In the genomic region with DNA sequence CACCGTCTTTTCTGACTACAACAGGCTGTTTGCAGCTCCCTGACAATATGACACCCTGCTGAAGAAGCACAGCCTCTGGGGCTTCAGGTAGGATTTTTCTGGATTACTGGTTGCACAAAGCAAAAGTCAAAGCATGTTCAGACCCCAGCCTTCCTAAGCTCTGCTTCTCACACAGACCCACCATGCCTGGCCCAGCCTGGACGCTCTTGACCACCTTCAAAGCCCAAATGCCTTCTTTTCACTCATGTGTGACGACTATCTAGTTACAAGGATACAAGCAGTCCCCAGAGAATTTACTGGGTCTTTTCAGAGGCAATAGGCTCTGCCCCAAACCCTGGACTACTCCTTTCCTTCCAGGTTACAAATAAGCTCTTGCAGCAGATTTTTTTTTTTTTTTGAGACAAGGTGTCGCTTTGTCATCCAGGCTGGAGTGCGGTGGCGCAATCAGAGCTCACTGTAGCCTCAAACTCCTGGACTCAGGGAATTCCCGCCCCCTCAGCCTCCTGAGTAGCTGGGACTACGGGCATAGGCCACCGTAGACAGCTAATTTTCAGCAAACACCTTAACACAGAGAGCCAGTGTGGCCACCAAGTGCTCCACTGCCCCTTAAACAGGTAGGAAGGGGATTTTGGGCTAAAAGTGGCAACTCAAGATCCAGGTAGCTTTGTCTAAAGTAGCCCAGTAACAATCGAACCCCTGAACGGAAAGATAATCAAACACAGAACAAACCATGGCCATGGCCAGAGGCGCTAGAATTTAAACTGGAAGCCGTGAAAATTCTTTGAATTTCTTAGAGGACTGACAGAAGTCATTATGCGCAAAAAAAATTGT, we compare ENCODE assay signal across 9 cellular contexts. TPM values are rescaled to one million over a fixed set of nuclear protein-coding genes. Genes with fewer than 3 reads are reported as not detected.
A peak's percentile ranks its signal among the peaks of the same experiment; 100 is the strongest.
DNase-seq lines count a peak whose midpoint lies in the region; ATAC-seq and TF ChIP-seq lines count a peak whose summit lies in the region.
"Had no signal": no experiment of that assay in that cellular context is flagged by ENCODE, and none has a peak within 500 bp of the region (broad histone marks: within the 10 kb centered on the region; RNA-seq: fewer than 3 reads in every experiment).

No MANE protein-coding gene starts in this region.

- peak; percentile 23 for DNase-seq in NCI-H345 (lab: John Stamatoyannopoulos, UW)
- DNase-seq in NCI-H345 treated with DMSO at 0.1 percent for 48 hours (lab: John Stamatoyannopoulos, UW; ENCODE audit: unreplicated experiment), result no peak
- peak; percentile 75 for DNase-seq in colonic mucosa
- DNase-seq in right lobe of liver, result peak; percentile 58 to 77 (median 71)
- no peak for DNase-seq in tibial artery
- no peak for DNase-seq in 8988T
- DNase-seq in hepatic stellate cell (ENCODE audit: low spot score), result no peak
- DNase-seq in stimulated activated CD4-positive, alpha-beta T cell treated with anti-CD3 and anti-CD28 coated beads, Interleukin-4, amount 100 ng/mL, for 4 hours, result no peak
- DNase-seq: MM.1S had no signal

- peak; percentile 75 to 91 (median 88) for ATAC-seq in right lobe of liver

- TF ChIP-seq POLR2A in right lobe of liver (IDR thresholded peaks at IDR 0.05), result no peak

- TF ChIP-seq CTCF in colonic mucosa (IDR thresholded peaks at IDR 0.05) (no peak), right lobe of liver (IDR thresholded peaks at IDR 0.05) (no peak), tibial artery (IDR thresholded peaks at IDR 0.05) (no peak)

- peaks cover 10% of the 10 kb centered on the region for H3K4me1 ChIP-seq in colonic mucosa
- H3K4me1 ChIP-seq in right lobe of liver, result peaks cover 0 to 17% (median 4%) of the 10 kb centered on the region in 4 donors
- H3K4me1 ChIP-seq in tibial artery, result peaks cover 0 to 85% (median 46%) of the 10 kb centered on the region in 4 donors

- H3K4me3 ChIP-seq in colonic mucosa, result no peak overlapping the region
- H3K4me3 ChIP-seq in right lobe of liver, result peak overlapping the region in 1 of 3 donors; percentile 30
- H3K4me3 ChIP-seq in tibial artery, result no peak overlapping the region

- WGBS in right lobe of liver (ENCODE audit: insufficient coverage, low coverage, low lambda C conversion rate, missing lambda C conversion rate), result 48% methylated on average over 12 of the region's 14 CpGs

- H3K27ac ChIP-seq in colonic mucosa (peak overlapping the region; percentile 76), right lobe of liver (peak overlapping the region; percentile 17 to 35 (median 29)), tibial artery (peak overlapping the region; percentile 67 to 75)

- H3K9ac ChIP-seq in colonic mucosa (ENCODE audit: low read depth in 2 of 2, low read length in 2 of 2), result peak overlapping the region in 1 of 2 donors; percentile 67

- no peaks in the 10 kb centered on the region for H3K9me3 ChIP-seq in colonic mucosa
- no peaks in the 10 kb centered on the region for H3K9me3 ChIP-seq in right lobe of liver
- no peaks in the 10 kb centered on the region for H3K9me3 ChIP-seq in tibial artery

- intact Hi-C loops in colonic mucosa (cut with DNase I), result no loop called here
- intact Hi-C loops in right lobe of liver (cut with DNase I), result no loop called here
- intact Hi-C loops in tibial artery (cut with DNase I; ENCODE audit: low total_unique reads), result no loop called here

- H3K36me3 ChIP-seq in colonic mucosa, result no peaks in the 10 kb centered on the region
- no peaks in the 10 kb centered on the region for H3K36me3 ChIP-seq in right lobe of liver
- H3K36me3 ChIP-seq in tibial artery, result no peaks in the 10 kb centered on the region

- H3K27me3 ChIP-seq in colonic mucosa, result no peaks in the 10 kb centered on the region
- no peaks in the 10 kb centered on the region for H3K27me3 ChIP-seq in right lobe of liver
- no peaks in the 10 kb centered on the region for H3K27me3 ChIP-seq in tibial artery

RNA-seq across cellular contexts. Expression of a gene that starts 16.2 kb away (rescaled TPM):
- 100 to 1,000 TPM in 1 of 2 donors, 10 to 100 TPM in 1; 62.6 to 132 TPM for total RNA-seq in colonic mucosa
- total RNA-seq in right lobe of liver, result 10 to 100 TPM; 12.3 to 15.1 (median 13.6) TPM

Comparison
In these comparisons a context has a peak if more than half of its experiments do, and no peak if none do; other contexts are left out.
1. DNase-seq: peak in NCI-H345 (single experiment), colonic mucosa (single experiment) and right lobe of liver (3 of 3); none in NCI-H345 treated with DMSO at 0.1 percent for 48 hours (single experiment), tibial artery (0 of 2), 8988T (single experiment), hepatic stellate cell (single experiment) and stimulated activated CD4-positive, alpha-beta T cell treated with anti-CD3 and anti-CD28 coated beads, Interleukin-4, amount 100 ng/mL, for 4 hours (0 of 2).
2. Peak in every context shown above with its lines, with median percentiles within 50 percentile points of each other: H3K27ac ChIP-seq.